ENCODE assay signal across 8 cellular contexts in the genomic region with DNA sequence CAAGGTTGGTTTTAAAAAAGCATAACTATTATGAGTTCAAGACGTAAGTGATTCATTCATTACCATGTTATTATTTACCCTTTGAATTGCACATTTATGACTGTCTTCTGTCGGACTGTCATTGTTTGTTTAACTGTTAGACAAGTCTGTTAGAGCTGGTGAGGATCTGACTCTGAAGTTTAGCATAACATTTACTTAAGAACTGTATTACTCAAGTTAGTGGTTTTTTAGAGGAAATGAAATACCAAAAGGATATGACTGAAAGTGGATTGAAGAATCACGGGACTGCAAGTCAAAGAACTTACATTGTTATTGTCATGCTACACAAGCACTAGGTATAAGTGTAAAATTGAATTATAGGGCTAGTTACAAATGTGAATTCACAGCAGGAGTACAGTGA. TPM values are rescaled to one million over a fixed set of nuclear protein-coding genes. Genes with fewer than 3 reads are reported as not detected.
A peak's percentile ranks its signal among the peaks of the same experiment; 100 is the strongest.
DNase-seq lines count a peak whose midpoint lies in the region; ATAC-seq, FAIRE-seq and TF ChIP-seq lines count a peak whose summit lies in the region.

No MANE protein-coding gene starts in this region.

- H3K27me3 ChIP-seq in bronchial epithelial cell (ENCODE audit: control insufficient read depth, insufficient read depth, low read length) = no peaks in the 10 kb centered on the region
- H3K27me3 ChIP-seq in sigmoid colon = no peaks in the 10 kb centered on the region

- TF ChIP-seq CTCF in bronchial epithelial cell (IDR thresholded peaks at IDR 0.05; ENCODE audit: insufficient read depth, low read length, severe bottlenecking) = no peak
- TF ChIP-seq CTCF in sigmoid colon (IDR thresholded peaks at IDR 0.05) = no peak

- no peak for TF ChIP-seq POLR2A in sigmoid colon (IDR thresholded peaks at IDR 0.05)

- no peak for FAIRE-seq in bronchial epithelial cell (lab: Jason Lieb, UNC)

- peak overlapping the region; percentile 93 for H3K27ac ChIP-seq in KOPT-K1 (ENCODE audit: low read depth, low read length, poor library complexity, severe bottlenecking)
- peak overlapping the region in 3 of 4 donors; percentile 35 to 99 (median 98) for H3K27ac ChIP-seq in sigmoid colon

- peaks cover 0 to 38% (median 27%) of the 10 kb centered on the region in 4 donors for H3K4me1 ChIP-seq in sigmoid colon

- TF ChIP-seq EP300 in sigmoid colon (IDR thresholded peaks at IDR 0.05) = no peak

- H3K9me3 ChIP-seq in KOPT-K1 (ENCODE audit: insufficient read depth, low read length, poor library complexity, severe bottlenecking) (no peaks in the 10 kb centered on the region), sigmoid colon (no peaks in the 10 kb centered on the region)

- intact Hi-C loops in sigmoid colon (cut with DNase I) = no loop called here

- DNase-seq in ELR (ENCODE audit: low read depth) = peak; percentile 97
- DNase-seq in bronchial epithelial cell (ENCODE audit: low read depth) = peak; percentile 99
- no peak for DNase-seq in sigmoid colon
- no peak for DNase-seq in effector CD8-positive, alpha-beta T cell (lab: John Stamatoyannopoulos, UW)
- DNase-seq in stimulated activated CD4-positive, alpha-beta T cell treated with anti-CD3 and anti-CD28 coated beads, Interleukin-2, amount 100 ng/mL, for 48 hours = no peak
- no peak for DNase-seq in LoVo (ENCODE audit: low spot score)

- ATAC-seq in GM21723 (IDR thresholded peaks at IDR 0.05; ENCODE audit: unreplicated experiment) = peak; percentile 49

- H3K4me3 ChIP-seq in bronchial epithelial cell (ENCODE audit: low read depth, low read length) (no peak overlapping the region), sigmoid colon (no peak overlapping the region)

- H3K36me3 ChIP-seq in KOPT-K1 (ENCODE audit: insufficient read depth, low read length) = no peaks in the 10 kb centered on the region
- H3K36me3 ChIP-seq in bronchial epithelial cell (ENCODE audit: control insufficient read depth, insufficient read depth, low read length) = no peaks in the 10 kb centered on the region
- H3K36me3 ChIP-seq in sigmoid colon = no peaks in the 10 kb centered on the region

- 7 to 18% methylated on average over 3 of the region's 3 CpGs for WGBS in sigmoid colon, 2 donors

RNA-seq across cellular contexts. Expression of a gene that starts 2.2 kb away (rescaled TPM):
- total RNA-seq in bronchial epithelial cell (15.0 and 17.4 TPM in 2 replicates), sigmoid colon (10 to 100 TPM; 25.0 to 37.1 (median 30.9) TPM)
- 1 to 10 TPM; 3.2 to 6.9 (median 6.0) TPM for polyA plus RNA-seq in sigmoid colon

Comparison
In these comparisons a context has a peak if more than half of its experiments do, and no peak if none do; other contexts are left out.
1. DNase-seq: peak in ELR (single experiment) and bronchial epithelial cell (single experiment); none in sigmoid colon (single experiment), effector CD8-positive, alpha-beta T cell (single experiment), stimulated activated CD4-positive, alpha-beta T cell treated with anti-CD3 and anti-CD28 coated beads, Interleukin-2, amount 100 ng/mL, for 48 hours (0 of 2) and LoVo (single experiment).